2 cellular contexts compared by ENCODE assay signal in the genomic region with DNA sequence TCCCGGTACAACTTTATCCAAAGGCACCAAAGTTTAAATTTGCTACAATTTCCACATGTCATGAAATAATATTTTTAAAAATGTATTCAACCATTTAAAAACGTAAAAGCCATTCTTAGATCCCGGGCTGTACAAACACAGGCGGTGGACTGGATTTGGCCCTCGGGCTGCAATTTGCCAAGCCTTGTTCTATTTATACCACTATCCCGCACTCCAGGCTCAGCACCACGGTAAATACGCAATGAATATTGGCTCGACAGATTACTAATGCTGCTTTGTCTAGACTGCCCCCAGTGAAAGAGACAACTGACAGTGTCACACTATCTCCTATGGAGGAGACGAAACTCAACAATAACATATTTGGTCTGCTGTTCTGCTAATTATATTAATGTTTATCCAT.
TF ChIP-seq lines count a peak whose summit lies in the region.

No MANE protein-coding gene starts in this region.

TF ChIP-seq in GM23338, 12 proteins besides CTCF, POLR2A, EP300 and RAD21 (continues in another document):
- TF ChIP-seq ZNF114 (CRISPR knock-in tag; IDR thresholded peaks at IDR 0.05) (no peak), JUNB (IDR thresholded peaks at IDR 0.05; ENCODE audit: unreplicated experiment) (no peak), ZNF331 (CRISPR knock-in tag; IDR thresholded peaks at IDR 0.05; ENCODE audit: low read depth) (no peak), STAT1 (IDR thresholded peaks at IDR 0.05; ENCODE audit: unreplicated experiment) (no peak), EZH2 (IDR thresholded peaks at IDR 0.05; ENCODE audit: low read depth, unreplicated experiment) (no peak), EZH2phosphoT487 (IDR thresholded peaks at IDR 0.05; ENCODE audit: unreplicated experiment) (no peak), CREB1 (CRISPR knock-in tag; IDR thresholded peaks at IDR 0.05; ENCODE audit: low read depth) (no peak), POLR2AphosphoS5 (IDR thresholded peaks at IDR 0.05; ENCODE audit: low read depth) (no peak)
- TF ChIP-seq, protein P1, sequence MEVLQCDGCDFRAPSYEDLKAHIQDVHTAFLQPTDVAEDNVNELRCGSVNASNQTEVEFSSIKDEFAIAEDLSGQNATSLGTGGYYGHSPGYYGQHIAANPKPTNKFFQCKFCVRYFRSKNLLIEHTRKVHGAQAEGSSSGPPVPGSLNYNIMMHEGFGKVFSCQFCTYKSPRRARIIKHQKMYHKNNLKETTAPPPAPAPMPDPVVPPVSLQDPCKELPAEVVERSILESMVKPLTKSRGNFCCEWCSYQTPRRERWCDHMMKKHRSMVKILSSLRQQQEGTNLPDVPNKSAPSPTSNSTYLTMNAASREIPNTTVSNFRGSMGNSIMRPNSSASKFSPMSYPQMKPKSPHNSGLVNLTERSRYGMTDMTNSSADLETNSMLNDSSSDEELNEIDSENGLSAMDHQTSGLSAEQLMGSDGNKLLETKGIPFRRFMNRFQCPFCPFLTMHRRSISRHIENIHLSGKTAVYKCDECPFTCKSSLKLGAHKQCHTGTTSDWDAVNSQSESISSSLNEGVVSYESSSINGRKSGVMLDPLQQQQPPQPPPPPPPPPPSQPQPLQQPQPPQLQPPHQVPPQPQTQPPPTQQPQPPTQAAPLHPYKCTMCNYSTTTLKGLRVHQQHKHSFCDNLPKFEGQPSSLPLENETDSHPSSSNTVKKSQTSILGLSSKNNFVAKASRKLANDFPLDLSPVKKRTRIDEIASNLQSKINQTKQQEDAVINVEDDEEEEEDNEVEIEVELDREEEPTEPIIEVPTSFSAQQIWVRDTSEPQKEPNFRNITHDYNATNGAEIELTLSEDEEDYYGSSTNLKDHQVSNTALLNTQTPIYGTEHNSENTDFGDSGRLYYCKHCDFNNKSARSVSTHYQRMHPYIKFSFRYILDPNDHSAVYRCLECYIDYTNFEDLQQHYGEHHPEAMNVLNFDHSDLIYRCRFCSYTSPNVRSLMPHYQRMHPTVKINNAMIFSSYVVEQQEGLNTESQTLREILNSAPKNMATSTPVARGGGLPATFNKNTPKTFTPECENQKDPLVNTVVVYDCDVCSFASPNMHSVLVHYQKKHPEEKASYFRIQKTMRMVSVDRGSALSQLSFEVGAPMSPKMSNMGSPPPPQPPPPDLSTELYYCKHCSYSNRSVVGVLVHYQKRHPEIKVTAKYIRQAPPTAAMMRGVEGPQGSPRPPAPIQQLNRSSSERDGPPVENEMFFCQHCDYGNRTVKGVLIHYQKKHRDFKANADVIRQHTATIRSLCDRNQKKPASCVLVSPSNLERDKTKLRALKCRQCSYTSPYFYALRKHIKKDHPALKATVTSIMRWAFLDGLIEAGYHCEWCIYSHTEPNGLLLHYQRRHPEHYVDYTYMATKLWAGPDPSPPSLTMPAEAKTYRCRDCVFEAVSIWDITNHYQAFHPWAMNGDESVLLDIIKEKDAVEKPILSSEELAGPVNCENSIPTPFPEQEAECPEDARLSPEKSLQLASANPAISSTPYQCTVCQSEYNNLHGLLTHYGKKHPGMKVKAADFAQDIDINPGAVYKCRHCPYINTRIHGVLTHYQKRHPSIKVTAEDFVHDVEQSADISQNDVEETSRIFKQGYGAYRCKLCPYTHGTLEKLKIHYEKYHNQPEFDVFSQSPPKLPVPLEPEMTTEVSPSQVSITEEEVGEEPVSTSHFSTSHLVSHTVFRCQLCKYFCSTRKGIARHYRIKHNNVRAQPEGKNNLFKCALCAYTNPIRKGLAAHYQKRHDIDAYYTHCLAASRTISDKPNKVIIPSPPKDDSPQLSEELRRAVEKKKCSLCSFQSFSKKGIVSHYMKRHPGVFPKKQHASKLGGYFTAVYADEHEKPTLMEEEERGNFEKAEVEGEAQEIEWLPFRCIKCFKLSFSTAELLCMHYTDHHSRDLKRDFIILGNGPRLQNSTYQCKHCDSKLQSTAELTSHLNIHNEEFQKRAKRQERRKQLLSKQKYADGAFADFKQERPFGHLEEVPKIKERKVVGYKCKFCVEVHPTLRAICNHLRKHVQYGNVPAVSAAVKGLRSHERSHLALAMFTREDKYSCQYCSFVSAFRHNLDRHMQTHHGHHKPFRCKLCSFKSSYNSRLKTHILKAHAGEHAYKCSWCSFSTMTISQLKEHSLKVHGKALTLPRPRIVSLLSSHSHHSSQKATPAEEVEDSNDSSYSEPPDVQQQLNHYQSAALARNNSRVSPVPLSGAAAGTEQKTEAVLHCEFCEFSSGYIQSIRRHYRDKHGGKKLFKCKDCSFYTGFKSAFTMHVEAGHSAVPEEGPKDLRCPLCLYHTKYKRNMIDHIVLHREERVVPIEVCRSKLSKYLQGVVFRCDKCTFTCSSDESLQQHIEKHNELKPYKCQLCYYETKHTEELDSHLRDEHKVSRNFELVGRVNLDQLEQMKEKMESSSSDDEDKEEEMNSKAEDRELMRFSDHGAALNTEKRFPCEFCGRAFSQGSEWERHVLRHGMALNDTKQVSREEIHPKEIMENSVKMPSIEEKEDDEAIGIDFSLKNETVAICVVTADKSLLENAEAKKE (CRISPR knock-in tag; IDR thresholded peaks at IDR 0.05): no peak
- TF ChIP-seq, protein P2, sequence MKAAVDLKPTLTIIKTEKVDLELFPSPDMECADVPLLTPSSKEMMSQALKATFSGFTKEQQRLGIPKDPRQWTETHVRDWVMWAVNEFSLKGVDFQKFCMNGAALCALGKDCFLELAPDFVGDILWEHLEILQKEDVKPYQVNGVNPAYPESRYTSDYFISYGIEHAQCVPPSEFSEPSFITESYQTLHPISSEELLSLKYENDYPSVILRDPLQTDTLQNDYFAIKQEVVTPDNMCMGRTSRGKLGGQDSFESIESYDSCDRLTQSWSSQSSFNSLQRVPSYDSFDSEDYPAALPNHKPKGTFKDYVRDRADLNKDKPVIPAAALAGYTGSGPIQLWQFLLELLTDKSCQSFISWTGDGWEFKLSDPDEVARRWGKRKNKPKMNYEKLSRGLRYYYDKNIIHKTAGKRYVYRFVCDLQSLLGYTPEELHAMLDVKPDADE (IDR thresholded peaks at IDR 0.05): no peak

TF ChIP-seq in H1, 55 proteins besides CTCF, POLR2A, EP300 and RAD21:
- TF ChIP-seq ASH2L (IDR thresholded peaks at IDR 0.05; ENCODE audit: low read length) (no peak), GTF2F1 (IDR thresholded peaks at IDR 0.05; ENCODE audit: borderline replicate concordance, low read depth, low read length) (no peak), ZNF274 (IDR thresholded peaks at IDR 0.05; ENCODE audit: borderline replicate concordance, extremely low read depth, low read length) (no peak), CHD1 (IDR thresholded peaks at IDR 0.05; ENCODE audit: low read depth, low read length) (no peak), JUND (IDR thresholded peaks at IDR 0.05; ENCODE audit: low read length) (no peak), EZH2 (IDR thresholded peaks at IDR 0.05; ENCODE audit: low read depth, low read length, severe bottlenecking) (no peak), TCF12 (IDR thresholded peaks at IDR 0.05; ENCODE audit: low read depth, low read length) (no peak), TAF1 (IDR thresholded peaks at IDR 0.05; ENCODE audit: low read depth, low read length) (no peak), CREB1 (IDR thresholded peaks at IDR 0.05) (no peak), GABPA (IDR thresholded peaks at IDR 0.05; ENCODE audit: borderline replicate concordance, insufficient read depth, low read length) (no peak), SUZ12 (IDR thresholded peaks at IDR 0.05; ENCODE audit: low read length) (no peak), MAFK (IDR thresholded peaks at IDR 0.05; ENCODE audit: low read depth, low read length) (no peak)
- TF ChIP-seq, protein P3, sequence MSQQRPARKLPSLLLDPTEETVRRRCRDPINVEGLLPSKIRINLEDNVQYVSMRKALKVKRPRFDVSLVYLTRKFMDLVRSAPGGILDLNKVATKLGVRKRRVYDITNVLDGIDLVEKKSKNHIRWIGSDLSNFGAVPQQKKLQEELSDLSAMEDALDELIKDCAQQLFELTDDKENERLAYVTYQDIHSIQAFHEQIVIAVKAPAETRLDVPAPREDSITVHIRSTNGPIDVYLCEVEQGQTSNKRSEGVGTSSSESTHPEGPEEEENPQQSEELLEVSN (IDR thresholded peaks at IDR 0.05): no peak
TF ChIP-seq in H1: peak in this region for 0.
